ENCODE assay signal across 1 cellular context in genomic region chr22:46035742-46036557, GRCh38.
TF ChIP-seq lines count a peak whose summit lies in the region.

No MANE protein-coding gene starts in this region.

TF ChIP-seq in K562, 482 proteins besides CTCF, POLR2A, EP300 and RAD21 (continued from another document and continues in another):
- TF ChIP-seq CREB3L1 (IDR thresholded peaks at IDR 0.05; ENCODE audit: borderline replicate concordance, low read depth) (no peak), ZC3H4 (CRISPR knock-in tag; IDR thresholded peaks at IDR 0.05; ENCODE audit: borderline replicate concordance) (no peak), ELF2 (CRISPR knock-in tag; IDR thresholded peaks at IDR 0.05) (peak; percentile 67; the same call in 1 of the 2 replicates), HNRNPK (IDR thresholded peaks at IDR 0.05; ENCODE audit: low read depth, low read length, poor library complexity, severe bottlenecking) (no peak), NCOA4 (IDR thresholded peaks at IDR 0.05; ENCODE audit: partially characterized antibody) (no peak), ZNF41 (CRISPR knock-in tag; conservative IDR thresholded peaks at IDR 0.05) (no peak), NR2C2 (CRISPR knock-in tag; IDR thresholded peaks at IDR 0.05) (no peak), NR2C2 (tag; IDR thresholded peaks at IDR 0.05) (peak; percentile 79), ZNF740 (CRISPR knock-in tag; IDR thresholded peaks at IDR 0.05) (no peak), ZNF740 (tag; IDR thresholded peaks at IDR 0.05) (no peak), CHAMP1 (IDR thresholded peaks at IDR 0.05) (no peak), CUX1 (CRISPR knock-in tag; IDR thresholded peaks at IDR 0.05) (no peak), ARHGAP35 (IDR thresholded peaks at IDR 0.05; ENCODE audit: partially characterized antibody) (no peak), MAX (CRISPR knock-in tag; IDR thresholded peaks at IDR 0.05) (no peak), ZNF3 (CRISPR knock-in tag; IDR thresholded peaks at IDR 0.05) (no peak), C11orf30 (IDR thresholded peaks at IDR 0.05; ENCODE audit: low read depth) (peak; percentile 82), DLX4 (CRISPR knock-in tag; IDR thresholded peaks at IDR 0.05) (no peak), ZNF551 (CRISPR knock-in tag; IDR thresholded peaks at IDR 0.05) (no peak), STAT5B (CRISPR knock-in tag; IDR thresholded peaks at IDR 0.05) (no peak), HIVEP1 (CRISPR knock-in tag; IDR thresholded peaks at IDR 0.05) (no peak), ZNF77 (CRISPR knock-in tag; IDR thresholded peaks at IDR 0.05) (no peak), GABPB1 (CRISPR knock-in tag; IDR thresholded peaks at IDR 0.05) (peak; percentile 95), KDM1A (IDR thresholded peaks at IDR 0.05) (no peak), POLR2B (IDR thresholded peaks at IDR 0.05; ENCODE audit: low read depth, partially characterized antibody) (peak; percentile 79), ARID4B (CRISPR knock-in tag; IDR thresholded peaks at IDR 0.05) (0 out of 2 replicates have a peak, but pooled peaks have one; percentile 47), ZBTB9 (CRISPR knock-in tag; IDR thresholded peaks at IDR 0.05) (peak; percentile 48; the same call in 1 of the 2 replicates), CC2D1A (IDR thresholded peaks at IDR 0.05) (no peak), STAT6 (CRISPR knock-in tag; IDR thresholded peaks at IDR 0.05) (no peak), GTF3C2 (IDR thresholded peaks at IDR 0.05; ENCODE audit: borderline replicate concordance, extremely low read depth, insufficient read length) (no peak), CBFB (CRISPR knock-in tag; IDR thresholded peaks at IDR 0.05) (no peak), NR2F6 (CRISPR knock-in tag; IDR thresholded peaks at IDR 0.05) (no peak), ZNF644 (tag; IDR thresholded peaks at IDR 0.05; ENCODE audit: low read depth) (no peak)
